In the genomic region with DNA sequence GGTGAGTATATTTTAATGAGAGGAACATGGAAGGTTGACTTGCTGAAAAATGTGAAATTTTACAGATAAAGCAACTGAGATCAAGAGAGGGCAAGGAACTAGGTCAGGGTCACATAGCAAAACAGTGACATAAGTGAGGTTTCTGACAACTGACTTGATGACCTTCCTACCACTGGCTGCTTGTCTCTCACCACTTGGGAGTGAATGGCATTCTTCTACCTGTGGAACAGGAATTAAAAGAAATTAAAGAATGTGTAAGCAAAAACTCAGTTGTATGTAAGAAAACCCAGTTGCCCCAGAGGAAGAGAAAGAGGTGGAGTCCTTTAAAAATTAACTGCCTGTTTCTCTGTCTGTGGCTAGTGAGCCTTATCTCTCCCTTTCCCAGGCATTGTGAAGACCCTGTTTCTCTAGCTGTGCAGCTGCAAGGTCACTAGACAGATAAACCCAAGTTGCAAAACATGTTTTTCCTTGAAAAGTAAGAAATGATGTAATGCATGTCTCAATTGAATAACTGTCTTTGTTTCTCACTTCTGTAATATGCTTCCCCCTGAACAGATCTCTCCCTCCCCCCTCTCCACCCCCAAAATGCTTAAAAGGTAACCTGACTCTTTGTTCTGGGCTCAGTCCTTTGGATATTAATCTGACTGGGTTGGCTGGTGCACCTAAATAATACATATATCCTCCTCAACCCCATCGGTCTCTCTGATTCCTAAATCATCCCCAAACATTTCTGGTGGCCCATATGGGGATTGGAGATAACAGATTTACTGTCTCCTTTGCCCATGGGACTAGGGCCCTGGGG, we compare ENCODE assay signal across 1 cellular context.
A peak's percentile ranks its signal among the peaks of the same experiment; 100 is the strongest.
TF ChIP-seq lines count a peak whose summit lies in the region.

No MANE protein-coding gene starts in this region.

TF ChIP-seq in HepG2, 621 proteins besides CTCF, POLR2A, EP300 and RAD21 (continued from another document and continues in another):
- TF ChIP-seq HNF1A (IDR thresholded peaks at IDR 0.05; ENCODE audit: low read depth): peak; percentile 48; the same call in 1 of the 2 replicates
- TF ChIP-seq HNF1A (CRISPR knock-in tag; IDR thresholded peaks at IDR 0.05; ENCODE audit: borderline replicate concordance): peak; percentile 95
- TF ChIP-seq ZNF83 (CRISPR knock-in tag; IDR thresholded peaks at IDR 0.05; ENCODE audit: borderline replicate concordance): no peak
- TF ChIP-seq ARNT (IDR thresholded peaks at IDR 0.05): no peak
- TF ChIP-seq PHF20 (CRISPR knock-in tag; IDR thresholded peaks at IDR 0.05): no peak
- peak; percentile 38; the same call in 1 of the 2 replicates for TF ChIP-seq NR1H2 (CRISPR knock-in tag; IDR thresholded peaks at IDR 0.05; ENCODE audit: borderline replicate concordance, low read depth)
- peak; percentile 82 for TF ChIP-seq ATF7 (IDR thresholded peaks at IDR 0.05)
- TF ChIP-seq ATF7 (CRISPR knock-in tag; IDR thresholded peaks at IDR 0.05): peak; percentile 95
- TF ChIP-seq ZNF329 (CRISPR knock-in tag; IDR thresholded peaks at IDR 0.05; ENCODE audit: low read depth): peak; percentile 58; the same call in 1 of the 2 replicates
- peak; percentile 73; the same call in 1 of the 2 replicates for TF ChIP-seq HMG20B (CRISPR knock-in tag; conservative IDR thresholded peaks at IDR 0.05)
- no peak for TF ChIP-seq MAFK (conservative IDR thresholded peaks at IDR 0.05 in 1 of 2, IDR thresholded peaks at IDR 0.05 in 1 of 2; ENCODE audit: low read length in 2 of 2)
- peak; percentile 56; the same call in 1 of the 2 replicates for TF ChIP-seq DMAP1 (CRISPR knock-in tag; IDR thresholded peaks at IDR 0.05)
- TF ChIP-seq ZNF317 (CRISPR knock-in tag; IDR thresholded peaks at IDR 0.05): peak; percentile 62
- TF ChIP-seq ZBTB20 (CRISPR knock-in tag; IDR thresholded peaks at IDR 0.05; ENCODE audit: borderline replicate concordance, low read depth): peak; percentile 28; the same call in 1 of the 2 replicates
- no peak for TF ChIP-seq ZBTB46 (CRISPR knock-in tag; IDR thresholded peaks at IDR 0.05; ENCODE audit: borderline replicate concordance)
- TF ChIP-seq ZSCAN5A (CRISPR knock-in tag; IDR thresholded peaks at IDR 0.05; ENCODE audit: borderline replicate concordance): no peak
- TF ChIP-seq ZMAT5 (CRISPR knock-in tag; IDR thresholded peaks at IDR 0.05; ENCODE audit: borderline replicate concordance, low read depth): no peak
- TF ChIP-seq ZNF160 (CRISPR knock-in tag; IDR thresholded peaks at IDR 0.05): peak; percentile 61; the same call in 1 of the 2 replicates
- no peak for TF ChIP-seq NRL (CRISPR knock-in tag; IDR thresholded peaks at IDR 0.05; ENCODE audit: borderline replicate concordance)
- TF ChIP-seq GTF3A (CRISPR knock-in tag; conservative IDR thresholded peaks at IDR 0.05): 0 out of 2 replicates have a peak, but pooled peaks have one; percentile 41
- TF ChIP-seq, protein P1, sequence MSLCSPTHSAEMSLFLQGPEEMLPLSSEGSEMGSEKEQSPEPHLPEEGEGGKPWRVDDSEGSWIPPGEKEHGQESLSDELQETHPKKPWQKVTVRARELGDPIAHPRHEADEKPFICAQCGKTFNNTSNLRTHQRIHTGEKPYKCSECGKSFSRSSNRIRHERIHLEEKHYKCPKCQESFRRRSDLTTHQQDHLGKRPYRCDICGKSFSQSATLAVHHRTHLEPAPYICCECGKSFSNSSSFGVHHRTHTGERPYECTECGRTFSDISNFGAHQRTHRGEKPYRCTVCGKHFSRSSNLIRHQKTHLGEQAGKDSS (CRISPR knock-in tag; IDR thresholded peaks at IDR 0.05; ENCODE audit: borderline replicate concordance, low read depth): peak; percentile 68; the same call in 1 of the 2 replicates
- peak; percentile 67; the same call in 1 of the 2 replicates for TF ChIP-seq ZNF367 (CRISPR knock-in tag; IDR thresholded peaks at IDR 0.05; ENCODE audit: borderline replicate concordance)
- no peak for TF ChIP-seq ZNF253 (CRISPR knock-in tag; IDR thresholded peaks at IDR 0.05; ENCODE audit: borderline replicate concordance)
- no peak for TF ChIP-seq FOXA1 (IDR thresholded peaks at IDR 0.05)
- peak; percentile 68 for TF ChIP-seq FOXA1 (CRISPR knock-in tag; IDR thresholded peaks at IDR 0.05)
- TF ChIP-seq RBM22 (optimal IDR thresholded peaks at IDR 0.05; ENCODE audit: low read length): no peak
- no peak for TF ChIP-seq THYN1 (CRISPR knock-in tag; IDR thresholded peaks at IDR 0.05; ENCODE audit: borderline replicate concordance, low read depth)
- TF ChIP-seq NFIC (IDR thresholded peaks at IDR 0.05; ENCODE audit: low read length): 0 out of 2 replicates have a peak, but pooled peaks have one; percentile 55
- TF ChIP-seq HDAC2 (CRISPR knock-in tag; IDR thresholded peaks at IDR 0.05): peak; percentile 80
- no peak for TF ChIP-seq ZNF451 (CRISPR knock-in tag; IDR thresholded peaks at IDR 0.05)
- TF ChIP-seq ZNF33B (CRISPR knock-in tag; IDR thresholded peaks at IDR 0.05): no peak
- TF ChIP-seq PBX2 (CRISPR knock-in tag; IDR thresholded peaks at IDR 0.05): no peak
- peak; percentile 80 for TF ChIP-seq ZFP90 (CRISPR knock-in tag; IDR thresholded peaks at IDR 0.05; ENCODE audit: borderline replicate concordance)
- TF ChIP-seq HINFP (CRISPR knock-in tag; IDR thresholded peaks at IDR 0.05; ENCODE audit: low read depth): 0 out of 2 replicates have a peak, but pooled peaks have one; percentile 25
- TF ChIP-seq SKI (IDR thresholded peaks at IDR 0.05; ENCODE audit: partially characterized antibody): peak; percentile 4
- TF ChIP-seq, protein P2, sequence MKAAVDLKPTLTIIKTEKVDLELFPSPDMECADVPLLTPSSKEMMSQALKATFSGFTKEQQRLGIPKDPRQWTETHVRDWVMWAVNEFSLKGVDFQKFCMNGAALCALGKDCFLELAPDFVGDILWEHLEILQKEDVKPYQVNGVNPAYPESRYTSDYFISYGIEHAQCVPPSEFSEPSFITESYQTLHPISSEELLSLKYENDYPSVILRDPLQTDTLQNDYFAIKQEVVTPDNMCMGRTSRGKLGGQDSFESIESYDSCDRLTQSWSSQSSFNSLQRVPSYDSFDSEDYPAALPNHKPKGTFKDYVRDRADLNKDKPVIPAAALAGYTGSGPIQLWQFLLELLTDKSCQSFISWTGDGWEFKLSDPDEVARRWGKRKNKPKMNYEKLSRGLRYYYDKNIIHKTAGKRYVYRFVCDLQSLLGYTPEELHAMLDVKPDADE (CRISPR knock-in tag; IDR thresholded peaks at IDR 0.05): 0 out of 2 replicates have a peak, but pooled peaks have one; percentile 84
- peak; percentile 38; the same call in 1 of the 2 replicates for TF ChIP-seq ZNF746 (CRISPR knock-in tag; IDR thresholded peaks at IDR 0.05)
- 0 out of 2 replicates have a peak, but pooled peaks have one; percentile 43 for TF ChIP-seq MEF2D (CRISPR knock-in tag; IDR thresholded peaks at IDR 0.05)
- no peak for TF ChIP-seq MXD3 (CRISPR knock-in tag; IDR thresholded peaks at IDR 0.05)
- TF ChIP-seq ZC3H13 (CRISPR knock-in tag; IDR thresholded peaks at IDR 0.05): 0 out of 2 replicates have a peak, but pooled peaks have one; percentile 22
- no peak for TF ChIP-seq SNAPC2 (CRISPR knock-in tag; IDR thresholded peaks at IDR 0.05)
- no peak for TF ChIP-seq GZF1 (CRISPR knock-in tag; IDR thresholded peaks at IDR 0.05)
